12 cellular contexts compared by ENCODE assay signal in the genomic region with DNA sequence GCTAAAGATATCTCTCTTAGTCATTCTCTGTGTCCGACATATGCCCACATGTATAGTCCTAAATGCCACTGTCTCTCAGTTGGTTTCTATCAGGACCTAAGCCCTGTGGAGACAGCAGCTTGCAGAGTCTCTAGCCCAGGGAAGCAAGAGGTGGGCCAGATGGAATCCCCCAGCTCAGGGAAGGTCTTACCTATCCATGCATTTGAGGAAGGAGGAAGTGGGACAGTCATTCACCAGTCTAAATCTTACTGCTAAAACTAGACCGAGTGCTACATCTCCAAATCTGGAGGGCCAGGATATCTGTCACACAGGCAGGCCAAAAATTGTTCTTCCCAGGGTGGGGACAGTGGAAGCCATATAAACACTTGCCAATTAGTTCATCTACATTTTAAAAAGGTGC.
"Had no signal": no experiment of that assay in that cellular context is flagged by ENCODE, and none has a peak within 500 bp of the region (broad histone marks: within the 10 kb centered on the region; RNA-seq: fewer than 3 reads in every experiment).

No MANE protein-coding gene starts in this region.

- DNase-seq: activated CD4-positive, alpha-beta T cell treated with anti-CD3 and anti-CD28 coated beads for 36 hours; activated CD4-positive, alpha-beta T cell treated with anti-CD3 and anti-CD28 coated beads, Interleukin-2, amount 50 U/mL, for 48 hours; activated naive CD8-positive, alpha-beta T cell treated with anti-CD3 and anti-CD28 coated beads, Interleukin-2, amount 10 ng/mL, durations not matched to agents 7 days and 5 days; activated T-cell treated with anti-CD3 and anti-CD28 coated beads for 4 hours; central memory CD4-positive, alpha-beta T cell; colonic mucosa; foreskin keratinocyte; stimulated activated naive CD8-positive, alpha-beta T cell treated with anti-CD3 and anti-CD28 coated beads, Interleukin-15, Interleukin-2, amounts not matched to agents 100 U/mL and 50 U/mL, for 24 hours; testis had no signal

- H3K27me3 ChIP-seq: colonic mucosa, testis had no signal

- FAIRE-seq: keratinocyte, TTC549 had no signal

- H3K27ac ChIP-seq: colonic mucosa, foreskin keratinocyte, testis had no signal

- ATAC-seq: activated CD4-positive, alpha-beta T cell treated with anti-CD3 and anti-CD28 coated beads for 36 hours; foreskin keratinocyte; left lobe of liver; stimulated activated naive CD8-positive, alpha-beta T cell treated with anti-CD3 and anti-CD28 coated beads, Interleukin-15, Interleukin-2, amounts not matched to agents 100 U/mL and 50 U/mL, for 24 hours had no signal

- H3K4me3 ChIP-seq: colonic mucosa, testis had no signal
